ENCODE assay signal across 27 cellular contexts in genomic region chr5:53515988-53516387, GRCh38.
"Had no signal": no experiment of that assay in that cellular context is flagged by ENCODE, and none has a peak within 500 bp of the region (broad histone marks: within the 10 kb centered on the region; RNA-seq: fewer than 3 reads in every experiment).

No MANE protein-coding gene starts in this region.

- DNase-seq: immature natural killer cell; kidney; left colon; left lung; lower lobe of right lung; mammary epithelial cell; mesenchymal stem cell; naive thymus-derived CD8-positive, alpha-beta T cell; nucleus accumbens; pancreas; posterior cingulate gyrus; retina; right cardiac atrium; stimulated activated CD4-positive, alpha-beta T cell treated with anti-CD3 and anti-CD28 coated beads, Interleukin-12 subunit alpha, Interleukin-12 subunit beta, amount 100 ng/mL, for 4 hours; stimulated activated CD4-positive, alpha-beta T cell treated with anti-CD3 and anti-CD28 coated beads, Interleukin-15, amount 100 ng/mL, for 24 hours; stimulated activated CD4-positive, alpha-beta T cell treated with anti-CD3 and anti-CD28 coated beads, Interleukin-2, amount 100 ng/mL, for 24 hours; stimulated activated CD4-positive, alpha-beta T cell treated with anti-CD3 and anti-CD28 coated beads, Interleukin-4, amount 100 ng/mL, for 1 hour; stimulated activated naive B cell treated with anti-CD40 and anti-IgM and Interleukin-4, amounts not matched to agents 10 μg/mL and 1 μg/mL and 100 μg/mL, for 72 hours; stimulated activated naive CD8-positive, alpha-beta T cell treated with anti-CD3 and anti-CD28 coated beads, Interleukin-15, Interleukin-2, amounts not matched to agents 100 U/mL and 50 U/mL, for 24 hours; stomach; testis; thyroid gland; transverse colon; upper lobe of left lung had no signal

- H3K9me3 ChIP-seq: lower lobe of right lung, pancreas, prostate gland, testis, thyroid gland, vagina had no signal

- H3K4me3 ChIP-seq: left lung, lower lobe of right lung, pancreas, prostate gland, skin epidermis, stomach, testis, thyroid gland, transverse colon, upper lobe of left lung, vagina had no signal

- H3K36me3 ChIP-seq: left lung, lower lobe of right lung, pancreas, prostate gland, stomach, thyroid gland, transverse colon, upper lobe of left lung, vagina had no signal

- H3K4me1 ChIP-seq: left lung, lower lobe of right lung, pancreas, prostate gland, stomach, testis, thyroid gland, transverse colon, upper lobe of left lung, vagina had no signal

- H3K27ac ChIP-seq: left lung, lower lobe of right lung, pancreas, prostate gland, skin epidermis, stomach, testis, thyroid gland, transverse colon, upper lobe of left lung, vagina had no signal
